In the genomic region with DNA sequence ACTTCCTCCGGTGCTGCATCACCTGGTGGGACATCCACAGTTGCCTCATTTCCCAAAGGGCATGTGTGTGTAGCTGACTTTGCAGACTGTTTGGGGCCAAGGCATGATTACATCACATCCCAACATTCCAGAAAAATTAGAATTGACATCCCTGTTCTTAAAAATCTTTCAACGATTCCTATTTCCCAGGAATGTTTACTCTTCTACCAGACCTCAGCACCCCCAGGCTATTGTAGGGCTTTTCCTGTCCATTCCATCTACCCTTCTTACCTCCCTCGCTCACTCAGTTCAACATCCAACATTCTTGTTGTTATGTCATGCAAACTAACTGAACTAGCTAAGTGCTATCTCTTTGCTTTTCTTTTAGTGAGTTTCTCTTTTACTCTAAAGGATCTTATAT, we compare ENCODE assay signal across 30 cellular contexts. TPM values are rescaled to one million over a fixed set of nuclear protein-coding genes. Genes with fewer than 3 reads are reported as not detected.
A peak's percentile ranks its signal among the peaks of the same experiment; 100 is the strongest.
DNase-seq lines count a peak whose midpoint lies in the region; ATAC-seq, FAIRE-seq and TF ChIP-seq lines count a peak whose summit lies in the region.
"Had no signal": no experiment of that assay in that cellular context is flagged by ENCODE, and none has a peak within 500 bp of the region (broad histone marks: within the 10 kb centered on the region; RNA-seq: fewer than 3 reads in every experiment).

No MANE protein-coding gene starts in this region.

- H3K27me3 ChIP-seq in H1 (replicated peaks in 1 of 4; ENCODE audit: control insufficient read depth in 3 of 4, extremely low read depth in 1 of 4, insufficient read depth in 3 of 4, low read length in 3 of 4) (no peaks in the 10 kb centered on the region), tibial nerve (no peaks in the 10 kb centered on the region)
- H3K27me3 ChIP-seq: Peyer's patch, right lobe of liver, upper lobe of right lung had no signal

- H2AK5ac ChIP-seq in H1 (ENCODE audit: low read depth, low read length) = no peak overlapping the region

- H3K4me3 ChIP-seq in H1 (ENCODE audit: extremely low read depth in 1 of 4, insufficient read depth in 2 of 4, low read depth in 3 of 4, low read length in 4 of 4) (no peak overlapping the region), tibial nerve (no peak overlapping the region)
- H3K4me3 ChIP-seq: Peyer's patch, right lobe of liver, upper lobe of right lung had no signal

- H3K27ac ChIP-seq in H1 (ENCODE audit: low read depth, low read length) = no peak overlapping the region
- no peak overlapping the region for H3K27ac ChIP-seq in tibial nerve
- H3K27ac ChIP-seq: Peyer's patch, right lobe of liver, upper lobe of right lung, VCaP had no signal

- no peaks in the 10 kb centered on the region for H3K79me1 ChIP-seq in H1 (ENCODE audit: low read depth, low read length)

- H3K27ac Mint-ChIP-seq in nephron = peak overlapping the region in 2 of 3 experiments; percentile 17 to 79
- H3K27ac Mint-ChIP-seq: activated CD4-positive, alpha-beta T cell treated with anti-CD3 and anti-CD28 coated beads, Interleukin-2, amount 10 ng/mL, durations not matched to agents 7 days and 5 days; activated T-helper 1 cell treated with anti-CD3 and anti-CD28 coated beads, Interleukin-12 subunit alpha, Interleukin-12 subunit beta, Interleukin-2, Interleukin-4 antibody, amounts not matched to agents 30 ng/mL and 10 ng/mL and 1 ng/mL, durations not matched to agents 14 hours and 24 hours and 36 hours; naive thymus-derived CD4-positive, alpha-beta T cell had no signal

- no peak overlapping the region for H4K91ac ChIP-seq in H1 (replicated peaks; ENCODE audit: insufficient read length, low read length)

- no peaks in the 10 kb centered on the region for H4K20me1 ChIP-seq in H1 (replicated peaks in 1 of 2; ENCODE audit: control insufficient read depth in 1 of 2, insufficient read depth in 2 of 2, low read length in 2 of 2)

- TF ChIP-seq RAD21 in H1 (IDR thresholded peaks at IDR 0.05 in 1 of 2, conservative IDR thresholded peaks at IDR 0.05 in 1 of 2; ENCODE audit: low read depth in 2 of 2, low read length in 2 of 2) = no peak

- intact Hi-C loops in left cardiac atrium (cut with DNase I) = loop anchor here in 1 of 2 donors (5.0 kb wide), 1 partner anchor 82 kb away; no protein-coding TSS in a partner anchor

- H2BK12ac ChIP-seq in H1 (ENCODE audit: low read depth, low read length) = no peak overlapping the region

- no peak overlapping the region for H2BK15ac ChIP-seq in H1 (ENCODE audit: low read length)

- H2BK120ac ChIP-seq in H1 (replicated peaks; ENCODE audit: low read depth, low read length) = no peak overlapping the region

- H3K4me2 ChIP-seq in H1 (ENCODE audit: insufficient read depth in 1 of 2, low read depth in 2 of 2, low read length in 2 of 2) = no peak overlapping the region; a peak in 1 of 4 replicates

- no peak overlapping the region for H4K8ac ChIP-seq in H1 (ENCODE audit: extremely low read depth, insufficient read depth, low read length)

- H3K4me3 Mint-ChIP-seq in nephron = no peak overlapping the region
- H3K4me3 Mint-ChIP-seq: activated CD4-positive, alpha-beta T cell treated with anti-CD3 and anti-CD28 coated beads, Interleukin-2, amount 10 ng/mL, durations not matched to agents 7 days and 5 days; activated T-helper 1 cell treated with anti-CD3 and anti-CD28 coated beads, Interleukin-12 subunit alpha, Interleukin-12 subunit beta, Interleukin-2, Interleukin-4 antibody, amounts not matched to agents 30 ng/mL and 10 ng/mL and 1 ng/mL, durations not matched to agents 14 hours and 24 hours and 36 hours; central memory CD8-positive, alpha-beta T cell; naive thymus-derived CD4-positive, alpha-beta T cell had no signal

- H3K23me2 ChIP-seq in H1 (ENCODE audit: low read depth, low read length) = no peaks in the 10 kb centered on the region

- 83% methylated on average over 3 of the region's 3 CpGs; no CpG with 5 or more reads in 1 of the 2 experiments for WGBS in H1 (ENCODE audit: extremely low coverage in 1 of 2, insufficient coverage in 1 of 2, insufficient read length in 1 of 2, insufficient replicate concordance in 2 of 2, low coverage in 1 of 2, low lambda C conversion rate in 2 of 2, missing lambda C conversion rate in 1 of 2), 2 experiments
- 66 to 77% methylated on average over 3 of the region's 3 CpGs for WGBS in tibial nerve, 2 donors

- H3K4ac ChIP-seq in H1 (replicated peaks; ENCODE audit: insufficient read length, low read depth, low read length) = no peak overlapping the region

- no peaks in the 10 kb centered on the region for H3K36me3 ChIP-seq in H1 (ENCODE audit: control insufficient read depth in 2 of 4, insufficient read depth in 4 of 4, low read length in 3 of 4)
- peaks cover 0 to 34% (median 7%) of the 10 kb centered on the region in 3 donors for H3K36me3 ChIP-seq in tibial nerve
- H3K36me3 ChIP-seq: right lobe of liver, upper lobe of right lung had no signal

- no peaks in the 10 kb centered on the region for H3K27me3 Mint-ChIP-seq in nephron (ENCODE audit: low read depth)
- H3K27me3 Mint-ChIP-seq: activated CD4-positive, alpha-beta T cell treated with anti-CD3 and anti-CD28 coated beads, Interleukin-2, amount 10 ng/mL, durations not matched to agents 7 days and 5 days; central memory CD8-positive, alpha-beta T cell had no signal

- H3K4me1 ChIP-seq in H1 (replicated peaks in 1 of 4; ENCODE audit: control insufficient read depth in 3 of 4, insufficient read depth in 4 of 4, low read length in 3 of 4) = peaks cover 2 to 3% (median 2%) of the 10 kb centered on the region in 4 experiments; a peak in 3 of 7 replicates
- peaks cover 0 to 4% (median 2%) of the 10 kb centered on the region in 4 donors for H3K4me1 ChIP-seq in tibial nerve
- H3K4me1 ChIP-seq: Peyer's patch, upper lobe of right lung had no signal

- no peak overlapping the region for H3K9ac ChIP-seq in H1 (replicated peaks in 1 of 4; ENCODE audit: extremely low read depth in 1 of 4, low read depth in 3 of 4, low read length in 3 of 4)

- no peaks in the 10 kb centered on the region for H3K79me2 ChIP-seq in H1 (ENCODE audit: control insufficient read depth in 1 of 2, insufficient read depth in 2 of 2, low read length in 2 of 2)

- H3K9me3 Mint-ChIP-seq in nephron = no peaks in the 10 kb centered on the region
- H3K9me3 Mint-ChIP-seq: activated CD4-positive, alpha-beta T cell treated with anti-CD3 and anti-CD28 coated beads, Interleukin-2, amount 10 ng/mL, durations not matched to agents 7 days and 5 days; activated T-helper 1 cell treated with anti-CD3 and anti-CD28 coated beads, Interleukin-12 subunit alpha, Interleukin-12 subunit beta, Interleukin-2, Interleukin-4 antibody, amounts not matched to agents 30 ng/mL and 10 ng/mL and 1 ng/mL, durations not matched to agents 14 hours and 24 hours and 36 hours; central memory CD8-positive, alpha-beta T cell had no signal

- POLR2A ChIA-PET in H1 (lab: Charles Lee; ENCODE audit: partially characterized antibody) = interaction anchor here (0.6 to 1.1 kb wide), 2 partner anchors 28 to 50 kb away, joined by 3 read pairs; no protein-coding TSS in a partner anchor

- CTCF ChIA-PET in H1 (lab: Charles Lee; ENCODE audit: partially characterized antibody) = interaction anchor here (0.6 to 1.1 kb wide), 2 partner anchors 48 to 439 kb away, joined by 3 to 4 read pairs; no protein-coding TSS in a partner anchor

- TF ChIP-seq POLR2A in H1 (IDR thresholded peaks at IDR 0.05; ENCODE audit: control extremely low read depth in 1 of 2, low read depth in 2 of 2, low read length in 2 of 2) (no peak), tibial nerve (IDR thresholded peaks at IDR 0.05) (no peak)

- no peak overlapping the region for H3K18ac ChIP-seq in H1 (ENCODE audit: extremely low read depth, low read length)

- H3K9me3 ChIP-seq in H1 (ENCODE audit: insufficient read depth in 2 of 2, low read depth in 1 of 2, low read length in 1 of 2) = no peaks in the 10 kb centered on the region
- H3K9me3 ChIP-seq in tibial nerve = peaks cover 0 to 6% (median 0%) of the 10 kb centered on the region in 4 donors
- H3K9me3 ChIP-seq: Peyer's patch, right lobe of liver, upper lobe of right lung had no signal

- no peak for FAIRE-seq in H1 (lab: Jason Lieb, UNC)
- FAIRE-seq: D721Med, frontal cortex had no signal

- no peak overlapping the region for H3K56ac ChIP-seq in H1 (replicated peaks; ENCODE audit: insufficient read length, low read depth, low read length)

- no peak overlapping the region for H2BK20ac ChIP-seq in H1 (ENCODE audit: low read length)

- no peak for TF ChIP-seq EP300 in H1 (IDR thresholded peaks at IDR 0.05; ENCODE audit: borderline replicate concordance in 1 of 2, low read depth in 2 of 2, low read length in 2 of 2)
- TF ChIP-seq EP300 in tibial nerve (IDR thresholded peaks at IDR 0.05) = no peak

- H3K36me3 Mint-ChIP-seq in nephron (ENCODE audit: low read depth) = peaks cover 2% of the 10 kb centered on the region

- no peak overlapping the region for H3K14ac ChIP-seq in H1 (ENCODE audit: insufficient read length)

- H2BK5ac ChIP-seq in H1 (ENCODE audit: low read depth, low read length) = no peak overlapping the region

- TF ChIP-seq CTCF in H1 (IDR thresholded peaks at IDR 0.05; ENCODE audit: control extremely low read depth in 1 of 3, insufficient read depth in 1 of 3, low read depth in 1 of 3, low read length in 3 of 3) (no peak), nephron (IDR thresholded peaks at IDR 0.05; ENCODE audit: unreplicated experiment in 3 of 3) (no peak), tibial nerve (IDR thresholded peaks at IDR 0.05) (no peak)

- H2AFZ ChIP-seq in H1 (ENCODE audit: low read length) = 0 out of 2 replicates have a peak overlapping the region, but pooled peaks have one; percentile 34

- no peak overlapping the region for H4K5ac ChIP-seq in H1 (ENCODE audit: insufficient read length, low read depth, low read length)

- H3K4me1 Mint-ChIP-seq in nephron = peaks cover 8% of the 10 kb centered on the region
- H3K4me1 Mint-ChIP-seq: activated CD4-positive, alpha-beta T cell treated with anti-CD3 and anti-CD28 coated beads, Interleukin-2, amount 10 ng/mL, durations not matched to agents 7 days and 5 days; central memory CD8-positive, alpha-beta T cell had no signal

- no peak overlapping the region for H3K23ac ChIP-seq in H1 (ENCODE audit: insufficient read length)

- no peak for ATAC-seq in left cardiac atrium
- ATAC-seq in GM18861 (IDR thresholded peaks at IDR 0.05; ENCODE audit: unreplicated experiment) = no peak
- ATAC-seq: HCT116; naive thymus-derived CD4-positive, alpha-beta T cell; right lobe of liver; SK-N-SH treated with all-trans-retinoic acid at 6 μM for 48 hours; upper lobe of right lung had no signal

- DNase-seq in ELF-1 (ENCODE audit: low read depth, low spot score) = peak; percentile 79
- DNase-seq in H1 (ENCODE audit: low read depth in 1 of 2, low spot score in 2 of 2) = no peak
- no peak for DNase-seq in left cardiac atrium
- DNase-seq in SK-N-DZ (ENCODE audit: low spot score) = no peak
- DNase-seq in tibial nerve (ENCODE audit: low spot score in 2 of 2) = no peak
- DNase-seq: ACHN; activated CD4-positive, alpha-beta T cell treated with anti-CD3 and anti-CD28 coated beads, Interleukin-2, amount 10 ng/mL, durations not matched to agents 7 days and 5 days; activated naive CD4-positive, alpha-beta T cell treated with anti-CD3 and anti-CD28 coated beads, Interleukin-2, amount 50 U/mL, for 16 hours; aorta; C1 segment of cervical spinal cord; effector CD4-positive, alpha-beta T cell; hippocampal formation; Kasumi-1; naive thymus-derived CD4-positive, alpha-beta T cell; NCI-H1092 treated with DMSO at 0.1 percent for 48 hours; NCI-H2029; Peyer's patch; right lobe of liver; stimulated activated CD8-positive, alpha-beta memory T cell treated with anti-CD3 and anti-CD28 coated beads, Interleukin-4, amount 100 ng/mL, for 48 hours; upper lobe of right lung had no signal

RNA-seq across cellular contexts. Expression of gene PIWIL4, which starts 37.3 kb away (rescaled TPM):
- not detected for polyA plus RNA-seq in PFSK-1 (2012; ENCODE audit: insufficient read length, low read depth)
- total RNA-seq in H1 (2021; fragmentation: NEBNext Ultra II Directional; extraction: Animal tissue kit (Norgen Biotek cat#: 25700)) = 0.52 and 0.80 TPM in 2 replicates
- polyA plus RNA-seq in H1 (2011; rRNA removed) = 0.51 and 0.57 TPM in 2 replicates
- polyA plus RNA-seq in H1 (2011; cell fraction: cytosol; rRNA removed) = 0.48 TPM
- 0.98 TPM for polyA plus RNA-seq in H1 (2011; cell fraction: nucleus; rRNA removed)
- polyA plus RNA-seq in H1 (2012, experiment 1 of 2) = 0.22 to 0.68 TPM (median 0.51 TPM) in 4 replicates
- 0.10 TPM for polyA plus RNA-seq in H1 (2012, experiment 2 of 2)
- 0.26 TPM for polyA plus RNA-seq in H1 (2013, experiment 1 of 2)
- 0.33 TPM for polyA plus RNA-seq in H1 (2013, experiment 2 of 2)
- polyA minus RNA-seq in H1 (2011; rRNA and poly(A)+ RNA removed) = 0.69 and 1.00 TPM in 2 replicates
- 0.95 TPM for polyA minus RNA-seq in H1 (2011; cell fraction: cytosol; rRNA and poly(A)+ RNA removed)
- 2.0 TPM for polyA minus RNA-seq in H1 (2011; cell fraction: nucleus; rRNA and poly(A)+ RNA removed)
- 1 to 10 TPM; 1.0 to 1.5 TPM for total RNA-seq in left cardiac atrium
- polyA plus RNA-seq in SK-N-DZ (2014; cell fraction: cytosol; rRNA removed) = 0.14 and 0.41 TPM in 2 replicates
- polyA plus RNA-seq in SK-N-DZ (2014; cell fraction: nucleus; rRNA removed) = 0.07 and 0.35 TPM in 2 replicates
- 1 to 10 TPM; 7.2 to 9.0 (median 8.3) TPM for total RNA-seq in tibial nerve
